In genomic region chr7:27096756-27097514, GRCh38 we compare ENCODE assay signal across 8 cellular contexts. TPM values are rescaled to one million over a fixed set of nuclear protein-coding genes. Genes with fewer than 3 reads are reported as not detected.
DNase-seq lines count a peak whose midpoint lies in the region; ATAC-seq, FAIRE-seq and TF ChIP-seq lines count a peak whose summit lies in the region.

No MANE protein-coding gene starts in this region.

- H3K9me3 ChIP-seq in Karpas-422 (ENCODE audit: low read length), result no peaks in the 10 kb centered on the region
- no peaks in the 10 kb centered on the region for H3K9me3 ChIP-seq in adipocyte (ENCODE audit: control insufficient read depth, low read length)
- H3K9me3 ChIP-seq in iPS-20b (ENCODE audit: insufficient read depth, low read depth, low read length), result peaks cover 5% of the 10 kb centered on the region; the same call in 1 of the 2 replicates

- H3K9me3 Mint-ChIP-seq in stimulated activated naive B cell treated with anti-CD40 and anti-IgM and Interleukin-4, amounts not matched to agents 10 μg/mL and 1 μg/mL and 100 μg/mL, for 72 hours, result no peaks in the 10 kb centered on the region

- TF ChIP-seq CTCF in D721Med (IDR thresholded peaks at IDR 0.05; ENCODE audit: insufficient read depth, missing control alignments), result no peak

- peaks cover 19% of the 10 kb centered on the region for H3K4me1 ChIP-seq in Karpas-422 (ENCODE audit: low read length)
- peaks cover 51% of the 10 kb centered on the region for H3K4me1 ChIP-seq in adipocyte (ENCODE audit: control insufficient read depth, insufficient read depth, low read length)
- peaks cover 23% of the 10 kb centered on the region for H3K4me1 ChIP-seq in iPS-20b (ENCODE audit: insufficient read depth, low read length)

- H3K36me3 ChIP-seq in Karpas-422 (ENCODE audit: insufficient read depth, low read length) (no peaks in the 10 kb centered on the region), adipocyte (ENCODE audit: control insufficient read depth, insufficient read depth, low read length, severe bottlenecking) (no peaks in the 10 kb centered on the region), iPS-20b (ENCODE audit: insufficient read depth, low read depth, low read length) (no peaks in the 10 kb centered on the region)

- peak overlapping the region; percentile 84; the same call in 1 of the 2 replicates for H2AFZ ChIP-seq in Karpas-422 (ENCODE audit: low read length)

- H3K9ac ChIP-seq in Karpas-422 (ENCODE audit: low read length), result peak overlapping the region; percentile 84
- peak overlapping the region; percentile 97 for H3K9ac ChIP-seq in adipocyte (ENCODE audit: low read length)
- H3K9ac ChIP-seq in iPS-20b (ENCODE audit: low read depth, low read length), result no peak overlapping the region

- peak overlapping the region; percentile 69 for H3K27ac ChIP-seq in Karpas-422 (ENCODE audit: low read length)
- H3K27ac ChIP-seq in iPS-20b (ENCODE audit: low read length), result no peak overlapping the region

- H3K4me3 Mint-ChIP-seq in stimulated activated naive B cell treated with anti-CD40 and anti-IgM and Interleukin-4, amounts not matched to agents 10 μg/mL and 1 μg/mL and 100 μg/mL, for 72 hours, result peak overlapping the region; percentile 88 to 90

- peak overlapping the region; percentile 75 for H3K4me2 ChIP-seq in Karpas-422 (ENCODE audit: low read depth, low read length, poor library complexity, severe bottlenecking)

- peaks cover 10 to 30% of the 10 kb centered on the region in 2 donors for H3K36me3 Mint-ChIP-seq in stimulated activated naive B cell treated with anti-CD40 and anti-IgM and Interleukin-4, amounts not matched to agents 10 μg/mL and 1 μg/mL and 100 μg/mL, for 72 hours

- no peaks in the 10 kb centered on the region for H3K9me2 ChIP-seq in Karpas-422 (replicated peaks; ENCODE audit: insufficient read depth, low read length)

- H3K79me2 ChIP-seq in Karpas-422 (ENCODE audit: low read length), result peaks cover 15% of the 10 kb centered on the region

- peaks cover 31 to 54% of the 10 kb centered on the region in 2 donors for H3K4me1 Mint-ChIP-seq in stimulated activated naive B cell treated with anti-CD40 and anti-IgM and Interleukin-4, amounts not matched to agents 10 μg/mL and 1 μg/mL and 100 μg/mL, for 72 hours

- H3K4me3 ChIP-seq in Karpas-422 (ENCODE audit: low read length) (peak overlapping the region; percentile 85), adipocyte (ENCODE audit: low read length) (peak overlapping the region; percentile 94), iPS-20b (ENCODE audit: low read length) (peak overlapping the region; percentile 60)

- FAIRE-seq in D721Med (lab: Jason Lieb, UNC), result no peak

- H4K20me1 ChIP-seq in Karpas-422 (ENCODE audit: insufficient read depth, low read depth, low read length), result no peaks in the 10 kb centered on the region

- H3K27me3 ChIP-seq in Karpas-422 (ENCODE audit: low read length) (no peaks in the 10 kb centered on the region), adipocyte (replicated peaks; ENCODE audit: control insufficient read depth, insufficient read depth, low read length) (no peaks in the 10 kb centered on the region), iPS-20b (ENCODE audit: insufficient read depth, low read length) (peaks cover 100% of the 10 kb centered on the region)

- ATAC-seq in stimulated activated naive B cell treated with anti-CD40 and anti-IgM and Interleukin-4, amounts not matched to agents 10 μg/mL and 1 μg/mL and 100 μg/mL, for 72 hours (replicated peaks), result no peak
- ATAC-seq in GM21423 (IDR thresholded peaks at IDR 0.05; ENCODE audit: unreplicated experiment), result no peak

- H3K27me3 Mint-ChIP-seq in stimulated activated naive B cell treated with anti-CD40 and anti-IgM and Interleukin-4, amounts not matched to agents 10 μg/mL and 1 μg/mL and 100 μg/mL, for 72 hours, result peaks cover 78 to 92% of the 10 kb centered on the region in 2 donors

- DNase-seq in GM04504 (ENCODE audit: low read depth) (peak; percentile 25), Karpas-422 (peak; percentile 50), adipocyte (ENCODE audit: low read depth) (no peak), D721Med (ENCODE audit: insufficient read length, low spot score) (no peak)
- DNase-seq in stimulated activated naive B cell treated with anti-CD40 and anti-IgM and Interleukin-4, amounts not matched to agents 10 μg/mL and 1 μg/mL and 100 μg/mL, for 72 hours, result no peak
- DNase-seq in stimulated activated CD4-positive, alpha-beta T cell treated with anti-CD3 and anti-CD28 coated beads, Interleukin-2, amount 100 ng/mL, for 48 hours, result no peak

- H3K27ac Mint-ChIP-seq in stimulated activated naive B cell treated with anti-CD40 and anti-IgM and Interleukin-4, amounts not matched to agents 10 μg/mL and 1 μg/mL and 100 μg/mL, for 72 hours, result peak overlapping the region; percentile 91

RNA-seq across cellular contexts. Expression of gene HOXA1, which starts 1.1 kb away (rescaled TPM):
- 4.1 and 4.4 TPM in 2 replicates for total RNA-seq in Karpas-422 (2014; rRNA removed; shearing (Covaris generic); ENCODE audit: low replicate concordance)

RNA-seq across cellular contexts. Expression of gene HOXA2, which starts 5.5 kb away (rescaled TPM):
- total RNA-seq in Karpas-422 (2014; rRNA removed; shearing (Covaris generic); ENCODE audit: low replicate concordance), result 0.41 and 0.47 TPM in 2 replicates

RNA-seq across cellular contexts. Expression of gene HOXA4, which starts 33.6 kb away (rescaled TPM):
- total RNA-seq in Karpas-422 (2014; rRNA removed; shearing (Covaris generic); ENCODE audit: low replicate concordance), result 0.79 TPM in 1 of 2 replicates, not detected in the other

RNA-seq across cellular contexts. Expression of gene HOXA5, which starts 46.5 kb away (rescaled TPM):
- total RNA-seq in Karpas-422 (2014; rRNA removed; shearing (Covaris generic); ENCODE audit: low replicate concordance), result 3.6 and 4.1 TPM in 2 replicates

RNA-seq across cellular contexts. Expression of gene HOXA6, which starts 50.6 kb away (rescaled TPM):
- 3.4 and 8.4 TPM in 2 replicates for total RNA-seq in Karpas-422 (2014; rRNA removed; shearing (Covaris generic); ENCODE audit: low replicate concordance)

Comparison
In these comparisons a context has a peak if more than half of its experiments do, and no peak if none do; other contexts are left out.
1. DNase-seq: peak in GM04504 (single experiment) and Karpas-422 (single experiment); none in adipocyte (single experiment), stimulated activated naive B cell treated with anti-CD40 and anti-IgM and Interleukin-4, amounts not matched to agents 10 μg/mL and 1 μg/mL and 100 μg/mL, for 72 hours (single experiment), stimulated activated CD4-positive, alpha-beta T cell treated with anti-CD3 and anti-CD28 coated beads, Interleukin-2, amount 100 ng/mL, for 48 hours (0 of 2) and D721Med (single experiment).
2. Peak in every context shown above with its lines, with median percentiles within 50 percentile points of each other: H3K4me3 ChIP-seq.